In the genomic region with DNA sequence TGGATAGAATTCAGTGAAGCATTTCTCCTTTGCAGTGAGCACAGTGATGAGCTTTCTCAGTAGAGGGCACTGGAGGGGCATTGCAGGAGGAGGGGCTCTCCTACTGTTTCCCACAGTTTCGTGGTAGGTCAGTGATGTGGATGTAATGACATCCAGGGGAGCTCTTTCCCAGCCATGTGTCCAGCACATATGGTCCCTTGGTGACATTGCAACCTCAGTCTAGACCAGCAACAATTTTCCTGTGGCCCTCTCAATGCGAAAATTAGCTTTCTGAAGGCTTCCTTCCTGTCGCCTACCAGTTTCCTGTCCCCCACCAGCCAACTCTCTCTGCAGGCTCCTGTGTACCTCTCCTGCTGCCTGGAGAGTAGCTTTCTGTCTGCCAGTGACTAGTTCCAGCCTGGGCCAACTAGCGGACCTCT, we compare ENCODE assay signal across 10 cellular contexts. TPM values are rescaled to one million over a fixed set of nuclear protein-coding genes. Genes with fewer than 3 reads are reported as not detected.
DNase-seq lines count a peak whose midpoint lies in the region; ATAC-seq and TF ChIP-seq lines count a peak whose summit lies in the region.
"Had no signal": no experiment of that assay in that cellular context is flagged by ENCODE, and none has a peak within 500 bp of the region (broad histone marks: within the 10 kb centered on the region; RNA-seq: fewer than 3 reads in every experiment).

No MANE protein-coding gene starts in this region.

- no peak overlapping the region for H3K27ac ChIP-seq in DOHH2 (ENCODE audit: low read depth, low read length)
- H3K27ac ChIP-seq: parathyroid adenoma had no signal

- no peaks in the 10 kb centered on the region for H3K27me3 ChIP-seq in DOHH2 (ENCODE audit: control insufficient read depth, low read length)

- H3K36me3 ChIP-seq in DOHH2 (ENCODE audit: control insufficient read depth, low read length) = no peaks in the 10 kb centered on the region

- no peaks in the 10 kb centered on the region for H3K79me2 ChIP-seq in DOHH2 (ENCODE audit: control insufficient read depth, low read length)
- H3K79me2 ChIP-seq: parathyroid adenoma had no signal

- no peaks in the 10 kb centered on the region for H3K9me3 ChIP-seq in DOHH2 (ENCODE audit: control insufficient read depth, insufficient read depth, low read length)

- peak overlapping the region in 3 of 4 donors; percentile 21 to 63 (median 40) for H3K4me3 Mint-ChIP-seq in IgD-negative memory B cell
- H3K4me3 Mint-ChIP-seq in activated T-cell treated with anti-CD3 and anti-CD28 coated beads, Interleukin-2, amount 50 U/mL, for 72 hours = peak overlapping the region; percentile 60 to 74

- no peaks in the 10 kb centered on the region for H3K9me2 ChIP-seq in DOHH2 (replicated peaks; ENCODE audit: control insufficient read depth, low read length)

- peak; percentile 47 to 62 for ATAC-seq in activated T-cell treated with anti-CD3 and anti-CD28 coated beads, Interleukin-2, amount 50 U/mL, for 72 hours (replicated peaks in 1 of 2)
- ATAC-seq in HG02623 (IDR thresholded peaks at IDR 0.05; ENCODE audit: unreplicated experiment) (no peak), GM19395 (IDR thresholded peaks at IDR 0.05; ENCODE audit: unreplicated experiment) (no peak), HG03469 (IDR thresholded peaks at IDR 0.05; ENCODE audit: unreplicated experiment) (no peak)

- H3K27me3 Mint-ChIP-seq in IgD-negative memory B cell = no peaks in the 10 kb centered on the region
- H3K27me3 Mint-ChIP-seq in activated T-cell treated with anti-CD3 and anti-CD28 coated beads, Interleukin-2, amount 50 U/mL, for 72 hours (ENCODE audit: low read depth) = no peaks in the 10 kb centered on the region

- peaks cover 5 to 8% (median 7%) of the 10 kb centered on the region in 3 donors for H3K4me1 Mint-ChIP-seq in IgD-negative memory B cell
- peaks cover 19% of the 10 kb centered on the region for H3K4me1 Mint-ChIP-seq in activated T-cell treated with anti-CD3 and anti-CD28 coated beads, Interleukin-2, amount 50 U/mL, for 72 hours (ENCODE audit: low read depth)

- H3K9me3 Mint-ChIP-seq in IgD-negative memory B cell = peaks cover 0 to 3% (median 0%) of the 10 kb centered on the region in 3 donors
- H3K9me3 Mint-ChIP-seq in activated T-cell treated with anti-CD3 and anti-CD28 coated beads, Interleukin-2, amount 50 U/mL, for 72 hours = no peaks in the 10 kb centered on the region

- no peaks in the 10 kb centered on the region for H4K20me1 ChIP-seq in DOHH2 (ENCODE audit: control insufficient read depth, insufficient read depth, low read depth, low read length)

- peak overlapping the region in 1 of 3 donors; percentile 69 for H3K27ac Mint-ChIP-seq in IgD-negative memory B cell
- peak overlapping the region; percentile 58 for H3K27ac Mint-ChIP-seq in activated T-cell treated with anti-CD3 and anti-CD28 coated beads, Interleukin-2, amount 50 U/mL, for 72 hours

- DNase-seq in activated T-cell treated with anti-CD3 and anti-CD28 coated beads, Interleukin-2, amount 50 U/mL, for 72 hours = peak in 1 of 2 donors; percentile 15
- DNase-seq in lung microvascular endothelial cell (ENCODE audit: low read depth in 2 of 2) (peak; percentile 44 to 89), kidney glomerular epithelial cell (lab: John Stamatoyannopoulos, UW) (no peak)

- H3K36me3 Mint-ChIP-seq in IgD-negative memory B cell = peaks cover 3% of the 10 kb centered on the region
- no peaks in the 10 kb centered on the region for H3K36me3 Mint-ChIP-seq in activated T-cell treated with anti-CD3 and anti-CD28 coated beads, Interleukin-2, amount 50 U/mL, for 72 hours (ENCODE audit: insufficient read depth in 2 of 2)

- peak; percentile 51 for TF ChIP-seq CTCF in DOHH2 (IDR thresholded peaks at IDR 0.05; ENCODE audit: low read depth, low read length, poor library complexity, severe bottlenecking)

- H3K4me3 ChIP-seq in DOHH2 (ENCODE audit: low read length) = peak overlapping the region; percentile 47

- peaks cover 10% of the 10 kb centered on the region for H3K4me1 ChIP-seq in DOHH2 (ENCODE audit: control insufficient read depth, low read length)
- H3K4me1 ChIP-seq: parathyroid adenoma had no signal

- H3F3A ChIP-seq in DOHH2 (ENCODE audit: control insufficient read depth, insufficient read depth) = no peaks in the 10 kb centered on the region

- peak overlapping the region; percentile 61 for H3K4me2 ChIP-seq in DOHH2 (ENCODE audit: low read length)

RNA-seq across cellular contexts. Expression of gene PDCL, which starts 6.9 kb away (rescaled TPM):
- 8.2 TPM for polyA plus RNA-seq in IgD-negative memory B cell
- total RNA-seq in activated T-cell treated with anti-CD3 and anti-CD28 coated beads, Interleukin-2, amount 50 U/mL, for 72 hours = 10 to 100 TPM; 14.2 to 18.7 TPM
- 58.4 and 101 TPM in 2 replicates for total RNA-seq in lung microvascular endothelial cell

RNA-seq across cellular contexts. Expression of gene OR1K1, which starts 35.4 kb away (rescaled TPM):
- polyA plus RNA-seq in IgD-negative memory B cell = not detected
- not detected for total RNA-seq in activated T-cell treated with anti-CD3 and anti-CD28 coated beads, Interleukin-2, amount 50 U/mL, for 72 hours
- total RNA-seq in lung microvascular endothelial cell = not detected in 2 replicates
- total RNA-seq: T-helper 2 cell treated with Interferon-gamma antibody and Interleukin-4, amounts not matched to agents 100 ng/mL and 5 ng/mL, for 36 hours had no signal

RNA-seq across cellular contexts. Expression of gene OR5C1, which starts 46.6 kb away (rescaled TPM):
- polyA plus RNA-seq in IgD-negative memory B cell = not detected
- total RNA-seq in activated T-cell treated with anti-CD3 and anti-CD28 coated beads, Interleukin-2, amount 50 U/mL, for 72 hours = not detected
- total RNA-seq in lung microvascular endothelial cell = not detected in 2 replicates
- total RNA-seq: T-helper 2 cell treated with Interferon-gamma antibody and Interleukin-4, amounts not matched to agents 100 ng/mL and 5 ng/mL, for 36 hours had no signal

Comparison
In these comparisons a context has a peak if more than half of its experiments do, and no peak if none do; other contexts are left out.
1. ATAC-seq: peak in activated T-cell treated with anti-CD3 and anti-CD28 coated beads, Interleukin-2, amount 50 U/mL, for 72 hours (2 of 2); none in HG02623 (single experiment), GM19395 (single experiment) and HG03469 (single experiment).